In the genomic region with DNA sequence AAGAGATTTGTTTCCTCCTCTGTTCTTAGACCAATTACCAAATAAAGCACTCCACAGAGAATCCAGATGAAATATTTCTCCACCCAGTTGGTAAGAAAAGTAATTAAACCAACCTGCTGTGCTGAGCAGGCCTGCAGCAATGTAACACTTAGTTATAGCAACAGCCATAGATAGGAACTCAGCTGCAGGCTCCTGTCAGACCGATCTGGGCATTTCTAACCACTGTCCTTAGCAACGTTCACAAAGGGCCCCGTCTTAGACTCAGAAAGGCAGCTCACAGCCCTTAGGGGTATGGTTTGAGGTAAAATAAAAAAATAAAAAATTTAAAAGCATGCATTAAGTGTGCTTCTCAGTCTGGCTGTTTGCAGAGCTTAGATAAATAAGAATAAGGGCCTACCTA, we compare ENCODE assay signal across 22 cellular contexts.
DNase-seq lines count a peak whose midpoint lies in the region; ATAC-seq and TF ChIP-seq lines count a peak whose summit lies in the region.
"Had no signal": no experiment of that assay in that cellular context is flagged by ENCODE, and none has a peak within 500 bp of the region (broad histone marks: within the 10 kb centered on the region; RNA-seq: fewer than 3 reads in every experiment).

No MANE protein-coding gene starts in this region.

- H3K36me3 ChIP-seq in cardiac muscle cell (no peaks in the 10 kb centered on the region), left lung (no peaks in the 10 kb centered on the region), neuron (ENCODE audit: insufficient read depth, low read length) (no peaks in the 10 kb centered on the region), GM23338 (ENCODE audit: insufficient read depth) (no peaks in the 10 kb centered on the region)
- H3K36me3 ChIP-seq: BLaER1 treated with 17β-estradiol and CSF1 and Interleukin-3, amounts not matched to agents 10 nM and 100 nM; Peyer's patch had no signal

- H3K36me3 Mint-ChIP-seq in GM23338 (ENCODE audit: low read depth): no peaks in the 10 kb centered on the region

- no peaks in the 10 kb centered on the region for H3K27me3 ChIP-seq in cardiac muscle cell
- H3K27me3 ChIP-seq in left lung: no peaks in the 10 kb centered on the region
- H3K27me3 ChIP-seq in neuron (ENCODE audit: insufficient read depth, low read length): no peaks in the 10 kb centered on the region
- H3K27me3 ChIP-seq in GM23338 (ENCODE audit: insufficient read depth): no peaks in the 10 kb centered on the region
- H3K27me3 ChIP-seq: BLaER1 treated with 17β-estradiol and CSF1 and Interleukin-3, amounts not matched to agents 10 nM and 100 nM; Peyer's patch had no signal

- H3K4me1 ChIP-seq in cardiac muscle cell (ENCODE audit: low read depth) (peaks cover 10% of the 10 kb centered on the region), left lung (peaks cover 0 to 47% of the 10 kb centered on the region in 2 donors), neuron (ENCODE audit: insufficient read depth, low read length) (peaks cover 7% of the 10 kb centered on the region), GM23338 (ENCODE audit: insufficient read depth) (peaks cover 19% of the 10 kb centered on the region; the same call in 1 of the 2 replicates)
- H3K4me1 ChIP-seq: Peyer's patch had no signal

- H3K4me3 ChIP-seq in cardiac muscle cell (no peak overlapping the region), left lung (no peak overlapping the region), neuron (ENCODE audit: low read length) (no peak overlapping the region), GM23338 (no peak overlapping the region)
- H3K4me3 ChIP-seq: BLaER1 treated with 17β-estradiol and CSF1 and Interleukin-3, amounts not matched to agents 10 nM and 100 nM; GM12878; Peyer's patch had no signal

- no peak overlapping the region for H3K4me2 ChIP-seq in GM23338
- H3K4me2 ChIP-seq: BLaER1 treated with 17β-estradiol and CSF1 and Interleukin-3, amounts not matched to agents 10 nM and 100 nM had no signal

- H3K4me1 Mint-ChIP-seq in GM23338: peaks cover 22% of the 10 kb centered on the region

- H3K9me3 ChIP-seq in cardiac muscle cell (ENCODE audit: low read depth): no peaks in the 10 kb centered on the region
- peaks cover 0 to 2% of the 10 kb centered on the region in 2 donors for H3K9me3 ChIP-seq in left lung
- no peaks in the 10 kb centered on the region for H3K9me3 ChIP-seq in neuron (ENCODE audit: low read length)
- H3K9me3 ChIP-seq: Peyer's patch had no signal

- H3F3A ChIP-seq in GM23338 (replicated peaks; ENCODE audit: low read depth): no peaks in the 10 kb centered on the region

- peak overlapping the region; percentile 32 for H3K27ac ChIP-seq in cardiac muscle cell
- peak overlapping the region in 1 of 2 donors; percentile 15 for H3K27ac ChIP-seq in left lung
- no peak overlapping the region for H3K27ac ChIP-seq in GM23338 (ENCODE audit: low read depth)
- H3K27ac ChIP-seq: BLaER1 treated with 17β-estradiol and CSF1 and Interleukin-3, amounts not matched to agents 10 nM and 100 nM; Peyer's patch had no signal

- H4K20me1 ChIP-seq in GM23338 (replicated peaks; ENCODE audit: insufficient read depth): no peaks in the 10 kb centered on the region
- H4K20me1 ChIP-seq: BLaER1 treated with 17β-estradiol and CSF1 and Interleukin-3, amounts not matched to agents 10 nM and 100 nM had no signal

- ATAC-seq in Right ventricle myocardium superior (ENCODE audit: poor library complexity): no peak
- peak; percentile 76 for ATAC-seq in left lung
- no peak for ATAC-seq in GM23338
- no peak for ATAC-seq in GM19328 (IDR thresholded peaks at IDR 0.05; ENCODE audit: unreplicated experiment)
- no peak for ATAC-seq in GM21717 (IDR thresholded peaks at IDR 0.05; ENCODE audit: unreplicated experiment)
- ATAC-seq: GM12878 had no signal

- DNase-seq in cardiac muscle cell (ENCODE audit: low read depth in 1 of 2, low spot score in 1 of 2) (peak in 1 of 2 donors; percentile 23), Right ventricle myocardium superior (no peak), RPMI7951 (ENCODE audit: low read depth) (peak; percentile 2), left lung (no peak), GM23338 (ENCODE audit: low spot score) (no peak)
- DNase-seq: 8988T; CD4-positive, alpha-beta memory T cell; DND-41; KBM-7; NCI-H1105; NCI-H146; NCI-H2029; NCI-H2227 treated with DMSO at 0.1 percent for 48 hours; NCI-H510A; NCI-H748 treated with DMSO at 0.1 percent for 48 hours; NK-92 treated with Interleukin-12 subunit alpha and Interleukin-12 subunit beta, amount 100 ng/mL, for 24 hours; Peyer's patch had no signal

- TF ChIP-seq CTCF in cardiac muscle cell (IDR thresholded peaks at IDR 0.05; ENCODE audit: low read depth, low read length): no peak
- TF ChIP-seq CTCF in left lung (IDR thresholded peaks at IDR 0.05): no peak
- TF ChIP-seq CTCF in GM23338 (conservative IDR thresholded peaks at IDR 0.05; ENCODE audit: low read depth in 2 of 2): no peak

- no peaks in the 10 kb centered on the region for H3K79me2 ChIP-seq in GM23338 (replicated peaks; ENCODE audit: insufficient read depth)

- H3K9me2 ChIP-seq in GM23338 (ENCODE audit: insufficient read depth): peaks cover 11% of the 10 kb centered on the region; the same call in 1 of the 2 replicates

- no peak overlapping the region for H3K4me3 Mint-ChIP-seq in GM23338
- H3K4me3 Mint-ChIP-seq: CD4-positive, alpha-beta memory T cell had no signal

- peaks cover 4% of the 10 kb centered on the region; the same call in 1 of the 3 replicates for H3K9me3 Mint-ChIP-seq in GM23338

- intact Hi-C loops in Right ventricle myocardium superior (cut with DNase I) (no loop called here), left lung (cut with DNase I) (no loop called here)

- H3K27me3 Mint-ChIP-seq in GM23338 (ENCODE audit: insufficient read depth, low read depth, poor library complexity): no peaks in the 10 kb centered on the region
- H3K27me3 Mint-ChIP-seq: CD4-positive, alpha-beta memory T cell had no signal

- no peak overlapping the region for H3K27ac Mint-ChIP-seq in GM23338
- H3K27ac Mint-ChIP-seq: CD4-positive, alpha-beta memory T cell had no signal

- peak overlapping the region; percentile 2 for H2AFZ ChIP-seq in neuron (ENCODE audit: low read depth, low read length)
- no peak overlapping the region for H2AFZ ChIP-seq in GM23338

TF ChIP-seq in GM23338, 12 proteins besides CTCF, POLR2A, EP300 and RAD21:
- no peak for TF ChIP-seq ZNF331 (CRISPR knock-in tag; IDR thresholded peaks at IDR 0.05; ENCODE audit: low read depth)
